Comparison of ENCODE assay signal across 19 cellular contexts in genomic region chr14:88016768-88017167, GRCh38. TPM values are rescaled to one million over a fixed set of nuclear protein-coding genes. Genes with fewer than 3 reads are reported as not detected.
DNase-seq lines count a peak whose midpoint lies in the region; ATAC-seq and TF ChIP-seq lines count a peak whose summit lies in the region.
"Had no signal": no experiment of that assay in that cellular context is flagged by ENCODE, and none has a peak within 500 bp of the region (broad histone marks: within the 10 kb centered on the region; RNA-seq: fewer than 3 reads in every experiment).

No MANE protein-coding gene starts in this region.

- no peak overlapping the region for H3K4me3 Mint-ChIP-seq in activated CD4-positive, alpha-beta T cell treated with anti-CD3 and anti-CD28 coated beads, Interleukin-2, amount 10 ng/mL, durations not matched to agents 7 days and 5 days
- no peak overlapping the region for H3K4me3 Mint-ChIP-seq in CD8-positive, alpha-beta T cell
- no peak overlapping the region for H3K4me3 Mint-ChIP-seq in natural killer cell treated with Interleukin-12 subunit alpha and Interleukin-12 subunit beta and Interleukin-15 and Interleukin-18, amount 100 ng/mL, for 72 hours

- H3K27me3 Mint-ChIP-seq in activated CD4-positive, alpha-beta T cell treated with anti-CD3 and anti-CD28 coated beads, Interleukin-2, amount 10 ng/mL, durations not matched to agents 7 days and 5 days: no peaks in the 10 kb centered on the region
- H3K27me3 Mint-ChIP-seq in CD8-positive, alpha-beta T cell (ENCODE audit: low read depth): no peaks in the 10 kb centered on the region
- no peaks in the 10 kb centered on the region for H3K27me3 Mint-ChIP-seq in natural killer cell treated with Interleukin-12 subunit alpha and Interleukin-12 subunit beta and Interleukin-15 and Interleukin-18, amount 100 ng/mL, for 72 hours

- H3K9me3 Mint-ChIP-seq in activated CD4-positive, alpha-beta T cell treated with anti-CD3 and anti-CD28 coated beads, Interleukin-2, amount 10 ng/mL, durations not matched to agents 7 days and 5 days: peaks cover 2% of the 10 kb centered on the region
- no peaks in the 10 kb centered on the region for H3K9me3 Mint-ChIP-seq in CD8-positive, alpha-beta T cell
- H3K9me3 Mint-ChIP-seq in natural killer cell treated with Interleukin-12 subunit alpha and Interleukin-12 subunit beta and Interleukin-15 and Interleukin-18, amount 100 ng/mL, for 72 hours: no peaks in the 10 kb centered on the region

- H3K4me1 ChIP-seq in CD8-positive, alpha-beta T cell (ENCODE audit: insufficient read depth, low read length): peaks cover 23% of the 10 kb centered on the region
- peaks cover 0 to 34% (median 0%) of the 10 kb centered on the region in 12 donors for H3K4me1 ChIP-seq in heart left ventricle
- no peaks in the 10 kb centered on the region for H3K4me1 ChIP-seq in upper lobe of right lung

- intact Hi-C loops in CD8-positive, alpha-beta T cell (cut with DNase I, micrococcal nuclease): loop anchor here in 1 of 2 experiments (10.0 kb wide), 1 partner anchor 368 kb away; the partner anchor contains the start of gene SPATA7
- intact Hi-C loops in heart left ventricle (cut with DNase I): loop anchor here in 4 of 10 donors (5.0 to 10.0 kb wide), 3 partner anchors 151 to 368 kb away; partner anchors contain the start of gene SPATA7 (in 3 of the 4)
- intact Hi-C loops in upper lobe of right lung (cut with DNase I): loop anchor here (10.0 kb wide), 1 partner anchor 148 kb away; no protein-coding TSS in a partner anchor

- POLR2A ChIA-PET in activated CD4-positive, alpha-beta T cell treated with anti-CD3 and anti-CD28 coated beads, Interleukin-2, amount 10 ng/mL, durations not matched to agents 7 days and 5 days (lab: Charles Lee): no interaction called here
- POLR2A ChIA-PET in CD8-positive, alpha-beta T cell (lab: Charles Lee): interaction anchor here (1.5 kb wide), 1 partner anchor 10 kb away, joined by 4 read pairs; no protein-coding TSS in a partner anchor

- peaks cover 60% of the 10 kb centered on the region for H3K36me3 Mint-ChIP-seq in activated CD4-positive, alpha-beta T cell treated with anti-CD3 and anti-CD28 coated beads, Interleukin-2, amount 10 ng/mL, durations not matched to agents 7 days and 5 days (ENCODE audit: low read depth)
- peaks cover 35% of the 10 kb centered on the region for H3K36me3 Mint-ChIP-seq in CD8-positive, alpha-beta T cell
- H3K36me3 Mint-ChIP-seq in natural killer cell treated with Interleukin-12 subunit alpha and Interleukin-12 subunit beta and Interleukin-15 and Interleukin-18, amount 100 ng/mL, for 72 hours: peaks cover 56% of the 10 kb centered on the region

- H3K27me3 ChIP-seq in CD8-positive, alpha-beta T cell (ENCODE audit: insufficient read depth, low read length): no peaks in the 10 kb centered on the region
- H3K27me3 ChIP-seq in heart left ventricle (no peaks in the 10 kb centered on the region), upper lobe of right lung (no peaks in the 10 kb centered on the region)

- peaks cover 31% of the 10 kb centered on the region for H3K4me1 Mint-ChIP-seq in activated CD4-positive, alpha-beta T cell treated with anti-CD3 and anti-CD28 coated beads, Interleukin-2, amount 10 ng/mL, durations not matched to agents 7 days and 5 days
- peaks cover 75% of the 10 kb centered on the region for H3K4me1 Mint-ChIP-seq in CD8-positive, alpha-beta T cell (ENCODE audit: low read depth)
- peaks cover 56 to 70% of the 10 kb centered on the region in 2 donors for H3K4me1 Mint-ChIP-seq in natural killer cell treated with Interleukin-12 subunit alpha and Interleukin-12 subunit beta and Interleukin-15 and Interleukin-18, amount 100 ng/mL, for 72 hours (ENCODE audit: low read depth in 2 of 2)

- CTCF ChIA-PET in activated CD4-positive, alpha-beta T cell treated with anti-CD3 and anti-CD28 coated beads, Interleukin-2, amount 10 ng/mL, durations not matched to agents 7 days and 5 days (lab: Charles Lee): interaction anchor here (0.5 to 2.2 kb wide), 6 partner anchors 9 to 228 kb away, joined by 3 to 5 read pairs (median 4); partner anchors contain the start of genes GALC and GPR65
- CTCF ChIA-PET in CD8-positive, alpha-beta T cell (lab: Charles Lee): interaction anchor here (0.6 to 4.4 kb wide), 5 partner anchors 13 to 449 kb away, joined by 3 to 38 read pairs (median 3); no protein-coding TSS in a partner anchor

- no peak for TF ChIP-seq CTCF in CD8-positive, alpha-beta T cell (IDR thresholded peaks at IDR 0.05)
- TF ChIP-seq CTCF in heart left ventricle (IDR thresholded peaks at IDR 0.05) (no peak), omental fat pad (IDR thresholded peaks at IDR 0.05) (no peak), upper lobe of right lung (IDR thresholded peaks at IDR 0.05) (no peak)

- ATAC-seq in CD8-positive, alpha-beta T cell: no peak
- no peak for ATAC-seq in natural killer cell treated with Interleukin-12 subunit alpha and Interleukin-12 subunit beta and Interleukin-15 and Interleukin-18, amount 100 ng/mL, for 72 hours
- ATAC-seq in heart left ventricle: no peak
- no peak for ATAC-seq in omental fat pad (ENCODE audit: low FRiP score)
- no peak for ATAC-seq in upper lobe of right lung
- ATAC-seq: HCT116, Panc1 had no signal

- H3K27ac ChIP-seq in CD8-positive, alpha-beta T cell (ENCODE audit: low read depth, low read length): no peak overlapping the region
- H3K27ac ChIP-seq in heart left ventricle (peak overlapping the region in 1 of 12 donors; percentile 43), upper lobe of right lung (no peak overlapping the region)
- H3K27ac ChIP-seq: 22Rv1 had no signal

- TF ChIP-seq POLR2A in heart left ventricle (IDR thresholded peaks at IDR 0.05): no peak

- H3K27ac Mint-ChIP-seq in activated CD4-positive, alpha-beta T cell treated with anti-CD3 and anti-CD28 coated beads, Interleukin-2, amount 10 ng/mL, durations not matched to agents 7 days and 5 days: peak overlapping the region; percentile 7
- H3K27ac Mint-ChIP-seq in CD8-positive, alpha-beta T cell: peak overlapping the region; percentile 78
- peak overlapping the region; percentile 54 to 87 for H3K27ac Mint-ChIP-seq in natural killer cell treated with Interleukin-12 subunit alpha and Interleukin-12 subunit beta and Interleukin-15 and Interleukin-18, amount 100 ng/mL, for 72 hours

- 97 to 100% (median 97%) methylated on average over 2 of the region's 2 CpGs for WGBS in heart left ventricle, 4 donors

- DNase-seq in activated CD4-positive, alpha-beta T cell treated with anti-CD3 and anti-CD28 coated beads, Interleukin-2, amount 10 ng/mL, durations not matched to agents 7 days and 5 days: no peak
- DNase-seq in activated CD4-positive, alpha-beta T cell treated with anti-CD3 and anti-CD28 coated beads for 48 hours: no peak
- no peak for DNase-seq in CD8-positive, alpha-beta T cell
- DNase-seq in astrocyte of the hippocampus (ENCODE audit: low read depth, low spot score) (peak; percentile 20), heart left ventricle (no peak), omental fat pad (ENCODE audit: low spot score) (no peak), upper lobe of right lung (no peak)
- no peak for DNase-seq in natural killer cell treated with Interleukin-12 subunit alpha and Interleukin-12 subunit beta and Interleukin-15 and Interleukin-18, amount 100 ng/mL, for 72 hours (ENCODE audit: low spot score)
- DNase-seq: GOT3, MM.1S, NCI-H1092, NCI-H1436 treated with DMSO at 0.1 percent for 48 hours, NCI-H2081, NCI-H2171 treated with DMSO at 0.1 percent for 48 hours, NCI-H446 treated with DMSO at 0.1 percent for 48 hours had no signal

- no peaks in the 10 kb centered on the region for H3K9me3 ChIP-seq in CD8-positive, alpha-beta T cell (ENCODE audit: low read length)
- H3K9me3 ChIP-seq in heart left ventricle (no peaks in the 10 kb centered on the region), upper lobe of right lung (no peaks in the 10 kb centered on the region)

- H3K4me3 ChIP-seq in CD8-positive, alpha-beta T cell (ENCODE audit: low read depth, low read length): no peak overlapping the region
- H3K4me3 ChIP-seq in heart left ventricle (no peak overlapping the region), upper lobe of right lung (no peak overlapping the region)

- H3K36me3 ChIP-seq in CD8-positive, alpha-beta T cell (ENCODE audit: insufficient read depth, low read length): peaks cover 1% of the 10 kb centered on the region
- peaks cover 0 to 11% (median 0%) of the 10 kb centered on the region in 9 donors for H3K36me3 ChIP-seq in heart left ventricle
- H3K36me3 ChIP-seq in upper lobe of right lung: no peaks in the 10 kb centered on the region

RNA-seq across cellular contexts. Expression of gene GPR65, which starts 11.8 kb away (rescaled TPM):
- total RNA-seq in activated CD4-positive, alpha-beta T cell treated with anti-CD3 and anti-CD28 coated beads, Interleukin-2, amount 10 ng/mL, durations not matched to agents 7 days and 5 days: 10 to 100 TPM; 17.9 to 21.0 TPM
- total RNA-seq in CD8-positive, alpha-beta T cell: 10 to 100 TPM; 10.9 to 12.2 TPM
- 10 to 100 TPM; 20.4 to 35.0 TPM for total RNA-seq in natural killer cell treated with Interleukin-12 subunit alpha and Interleukin-12 subunit beta and Interleukin-15 and Interleukin-18, amount 100 ng/mL, for 72 hours
- 1 to 10 TPM in 2 of 9 donors, under 1 TPM in 7; 0.22 to 7.9 (median 0.50) TPM for total RNA-seq in heart left ventricle
- under 1 TPM; 0.15 to 0.30 TPM for polyA plus RNA-seq in heart left ventricle
- total RNA-seq in omental fat pad: 1 to 10 TPM; 1.4 to 6.0 (median 3.2) TPM
- 7.7 TPM for total RNA-seq in upper lobe of right lung
- total RNA-seq: LHCN-M2 had no signal

RNA-seq across cellular contexts. Expression of gene GALC, which starts 23.8 kb away (rescaled TPM):
- 10 to 100 TPM; 15.5 to 16.9 TPM for total RNA-seq in activated CD4-positive, alpha-beta T cell treated with anti-CD3 and anti-CD28 coated beads, Interleukin-2, amount 10 ng/mL, durations not matched to agents 7 days and 5 days
- total RNA-seq in CD8-positive, alpha-beta T cell: 10 to 100 TPM; 14.9 to 16.3 TPM
- total RNA-seq in natural killer cell treated with Interleukin-12 subunit alpha and Interleukin-12 subunit beta and Interleukin-15 and Interleukin-18, amount 100 ng/mL, for 72 hours: 10 to 100 TPM; 25.1 to 27.0 TPM
- total RNA-seq in heart left ventricle (10 to 100 TPM; 13.6 to 28.2 (median 19.2) TPM), omental fat pad (10 to 100 TPM; 30.6 to 41.2 (median 34.1) TPM), upper lobe of right lung (47.4 TPM)
- polyA plus RNA-seq in heart left ventricle: 1 to 10 TPM; 6.1 to 8.2 TPM

Comparison
In these comparisons a context has a peak if more than half of its experiments do, and no peak if none do; other contexts are left out.
1. H3K27ac Mint-ChIP-seq: peak in every context shown above with its lines; median percentile 78 in CD8-positive, alpha-beta T cell; 70 in natural killer cell treated with Interleukin-12 subunit alpha and Interleukin-12 subunit beta and Interleukin-15 and Interleukin-18, amount 100 ng/mL, for 72 hours; 7 in activated CD4-positive, alpha-beta T cell treated with anti-CD3 and anti-CD28 coated beads, Interleukin-2, amount 10 ng/mL, durations not matched to agents 7 days and 5 days.